In genomic region chr1:245874942-245875580, GRCh38 we compare ENCODE assay signal across 8 cellular contexts.
DNase-seq lines count a peak whose midpoint lies in the region; ATAC-seq lines count a peak whose summit lies in the region.

No MANE protein-coding gene starts in this region.

- peak; percentile 84 for DNase-seq in GM03348 (ENCODE audit: low spot score)
- DNase-seq in OCI-M1 (lab: John Stamatoyannopoulos, UW), result peak; percentile 63
- DNase-seq in fibroblast of peridontal ligament (ENCODE audit: extremely low read depth), result peak; percentile 96
- peak; percentile 88 for DNase-seq in pulmonary artery endothelial cell (ENCODE audit: low read depth, low spot score)
- no peak for DNase-seq in activated gamma-delta T cell (lab: John Stamatoyannopoulos, UW)
- no peak for DNase-seq in activated CD8-positive, alpha-beta memory T cell treated with anti-CD3 and anti-CD28 coated beads for 24 hours

- no peak for ATAC-seq in HG03097 (IDR thresholded peaks at IDR 0.05; ENCODE audit: low FRiP score, unreplicated experiment)
- ATAC-seq in HG03571 (IDR thresholded peaks at IDR 0.05; ENCODE audit: unreplicated experiment), result no peak

Comparison
In these comparisons a context has a peak if more than half of its experiments do, and no peak if none do; other contexts are left out.
1. DNase-seq: peak in GM03348 (single experiment), OCI-M1 (single experiment), fibroblast of peridontal ligament (single experiment) and pulmonary artery endothelial cell (single experiment); none in activated gamma-delta T cell (single experiment) and activated CD8-positive, alpha-beta memory T cell treated with anti-CD3 and anti-CD28 coated beads for 24 hours (single experiment).